In the genomic region with DNA sequence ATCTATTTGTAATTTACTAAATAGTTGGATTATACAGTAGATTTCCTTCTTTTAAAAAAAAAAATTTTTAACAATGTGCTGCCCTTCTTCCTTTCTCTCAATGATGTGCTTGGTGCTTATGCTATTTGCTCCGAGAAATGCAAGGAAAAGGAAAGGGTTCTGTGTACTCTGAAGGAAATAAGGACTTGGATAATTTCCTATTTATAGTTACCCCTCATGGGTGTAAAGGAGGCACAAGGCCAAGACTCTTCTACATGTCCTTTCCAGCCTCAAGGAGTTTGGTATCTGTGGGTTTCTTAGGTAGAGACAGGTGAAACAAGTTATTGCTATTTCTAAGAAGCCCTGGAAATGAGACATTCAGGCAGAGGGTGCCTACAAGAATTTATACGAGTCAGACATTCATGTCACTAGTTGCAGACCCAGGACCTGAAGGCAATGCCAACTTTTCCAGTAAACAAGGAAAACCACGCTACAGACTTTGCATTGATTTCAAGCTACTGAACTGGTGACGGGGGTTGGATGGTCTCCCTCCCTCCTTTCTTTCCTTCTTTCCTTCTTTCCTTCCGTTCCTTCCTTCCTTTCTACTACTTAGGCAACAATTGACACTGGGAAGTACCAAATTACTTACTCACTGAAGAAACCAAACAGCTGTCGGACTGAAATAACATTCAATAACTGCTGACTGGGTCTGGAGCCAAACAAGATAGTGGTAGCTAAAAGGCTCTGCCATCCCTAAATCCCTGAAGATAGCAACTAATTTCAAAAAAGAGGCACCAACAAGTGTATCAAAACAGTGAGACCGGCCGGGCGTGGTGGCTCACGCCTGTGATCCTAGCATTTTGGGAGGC, we compare ENCODE assay signal across 10 cellular contexts. TPM values are rescaled to one million over a fixed set of nuclear protein-coding genes. Genes with fewer than 3 reads are reported as not detected.
DNase-seq lines count a peak whose midpoint lies in the region; ATAC-seq and TF ChIP-seq lines count a peak whose summit lies in the region.
"Had no signal": no experiment of that assay in that cellular context is flagged by ENCODE, and none has a peak within 500 bp of the region (broad histone marks: within the 10 kb centered on the region; RNA-seq: fewer than 3 reads in every experiment).

No MANE protein-coding gene starts in this region.

- no peak for ATAC-seq in natural killer cell treated with Interleukin-12 subunit alpha and Interleukin-12 subunit beta and Interleukin-15 and Interleukin-18, amount 100 ng/mL, for 72 hours
- ATAC-seq: right lobe of liver had no signal

- no peak overlapping the region for H3K4me3 Mint-ChIP-seq in activated CD4-positive, alpha-beta memory T cell treated with anti-CD3 and anti-CD28 coated beads, Interleukin-2, amount 10 ng/mL, durations not matched to agents 7 days and 5 days
- no peak overlapping the region for H3K4me3 Mint-ChIP-seq in natural killer cell treated with Interleukin-12 subunit alpha and Interleukin-12 subunit beta and Interleukin-15 and Interleukin-18, amount 100 ng/mL, for 72 hours

- H3K27ac Mint-ChIP-seq in activated CD4-positive, alpha-beta memory T cell treated with anti-CD3 and anti-CD28 coated beads, Interleukin-2, amount 10 ng/mL, durations not matched to agents 7 days and 5 days: peak overlapping the region; percentile 51
- no peak overlapping the region for H3K27ac Mint-ChIP-seq in natural killer cell treated with Interleukin-12 subunit alpha and Interleukin-12 subunit beta and Interleukin-15 and Interleukin-18, amount 100 ng/mL, for 72 hours

- H3K27me3 Mint-ChIP-seq in activated CD4-positive, alpha-beta memory T cell treated with anti-CD3 and anti-CD28 coated beads, Interleukin-2, amount 10 ng/mL, durations not matched to agents 7 days and 5 days: no peaks in the 10 kb centered on the region
- H3K27me3 Mint-ChIP-seq in natural killer cell treated with Interleukin-12 subunit alpha and Interleukin-12 subunit beta and Interleukin-15 and Interleukin-18, amount 100 ng/mL, for 72 hours: no peaks in the 10 kb centered on the region

- TF ChIP-seq CTCF in fibroblast of villous mesenchyme (IDR thresholded peaks at IDR 0.05; ENCODE audit: insufficient read depth, low read depth, low read length): no peak

- DNase-seq in EH (ENCODE audit: low read depth) (peak; percentile 33), fibroblast of villous mesenchyme (ENCODE audit: low read depth) (peak; percentile 54), renal cortical epithelial cell (ENCODE audit: low read depth) (peak; percentile 44), OCI-M1 (lab: John Stamatoyannopoulos, UW) (no peak)
- no peak for DNase-seq in activated CD4-positive, alpha-beta memory T cell treated with anti-CD3 and anti-CD28 coated beads, Interleukin-2, amount 10 ng/mL, durations not matched to agents 7 days and 5 days
- no peak for DNase-seq in natural killer cell treated with Interleukin-12 subunit alpha and Interleukin-12 subunit beta and Interleukin-15 and Interleukin-18, amount 100 ng/mL, for 72 hours (ENCODE audit: low spot score)
- no peak for DNase-seq in effector CD4-positive, alpha-beta T cell
- DNase-seq: right lobe of liver had no signal

- CTCF ChIA-PET in activated CD4-positive, alpha-beta memory T cell treated with anti-CD3 and anti-CD28 coated beads, Interleukin-2, amount 10 ng/mL, durations not matched to agents 7 days and 5 days (lab: Charles Lee): interaction anchor here (0.6 to 1.2 kb wide), 2 partner anchors 18 to 188 kb away, joined by 3 to 4 read pairs; no protein-coding TSS in a partner anchor

- peaks cover 42% of the 10 kb centered on the region for H3K36me3 Mint-ChIP-seq in activated CD4-positive, alpha-beta memory T cell treated with anti-CD3 and anti-CD28 coated beads, Interleukin-2, amount 10 ng/mL, durations not matched to agents 7 days and 5 days (ENCODE audit: low read depth)
- no peaks in the 10 kb centered on the region for H3K36me3 Mint-ChIP-seq in natural killer cell treated with Interleukin-12 subunit alpha and Interleukin-12 subunit beta and Interleukin-15 and Interleukin-18, amount 100 ng/mL, for 72 hours

- no peaks in the 10 kb centered on the region for H3K9me3 Mint-ChIP-seq in activated CD4-positive, alpha-beta memory T cell treated with anti-CD3 and anti-CD28 coated beads, Interleukin-2, amount 10 ng/mL, durations not matched to agents 7 days and 5 days
- no peaks in the 10 kb centered on the region for H3K9me3 Mint-ChIP-seq in natural killer cell treated with Interleukin-12 subunit alpha and Interleukin-12 subunit beta and Interleukin-15 and Interleukin-18, amount 100 ng/mL, for 72 hours

- peaks cover 27% of the 10 kb centered on the region for H3K4me1 Mint-ChIP-seq in activated CD4-positive, alpha-beta memory T cell treated with anti-CD3 and anti-CD28 coated beads, Interleukin-2, amount 10 ng/mL, durations not matched to agents 7 days and 5 days
- peaks cover 11 to 13% of the 10 kb centered on the region in 2 donors for H3K4me1 Mint-ChIP-seq in natural killer cell treated with Interleukin-12 subunit alpha and Interleukin-12 subunit beta and Interleukin-15 and Interleukin-18, amount 100 ng/mL, for 72 hours (ENCODE audit: low read depth in 2 of 2)

- POLR2A ChIA-PET in activated CD4-positive, alpha-beta memory T cell treated with anti-CD3 and anti-CD28 coated beads, Interleukin-2, amount 10 ng/mL, durations not matched to agents 7 days and 5 days (lab: Charles Lee): interaction anchor here (0.9 to 1.8 kb wide), 2 partner anchors 9 to 25 kb away, joined by 4 read pairs; no protein-coding TSS in a partner anchor

- H3K4me3 ChIP-seq in fibroblast of villous mesenchyme (ENCODE audit: low read depth, low read length): no peak overlapping the region
- H3K4me3 ChIP-seq: coronary artery, hepatocyte, right lobe of liver had no signal

RNA-seq across cellular contexts. Expression of gene GHDC, which starts 33.8 kb away (rescaled TPM):
- 10 to 100 TPM; 17.3 to 19.1 TPM for total RNA-seq in activated CD4-positive, alpha-beta memory T cell treated with anti-CD3 and anti-CD28 coated beads, Interleukin-2, amount 10 ng/mL, durations not matched to agents 7 days and 5 days
- total RNA-seq in fibroblast of villous mesenchyme (14.7 and 20.0 TPM in 2 replicates), renal cortical epithelial cell (30.6 and 69.0 TPM in 2 replicates)
- total RNA-seq in natural killer cell treated with Interleukin-12 subunit alpha and Interleukin-12 subunit beta and Interleukin-15 and Interleukin-18, amount 100 ng/mL, for 72 hours: 10 to 100 TPM; 13.2 to 17.5 TPM

RNA-seq across cellular contexts. Expression of gene HCRT, which starts 42.8 kb away (rescaled TPM):
- total RNA-seq in activated CD4-positive, alpha-beta memory T cell treated with anti-CD3 and anti-CD28 coated beads, Interleukin-2, amount 10 ng/mL, durations not matched to agents 7 days and 5 days: not detected
- total RNA-seq in fibroblast of villous mesenchyme: not detected in 2 replicates
- total RNA-seq in renal cortical epithelial cell: not detected in 2 replicates
- total RNA-seq in natural killer cell treated with Interleukin-12 subunit alpha and Interleukin-12 subunit beta and Interleukin-15 and Interleukin-18, amount 100 ng/mL, for 72 hours: not detected
- total RNA-seq: hepatocyte, right lobe of liver had no signal

RNA-seq across cellular contexts. Expression of gene KCNH4, which starts 47.1 kb away (rescaled TPM):
- total RNA-seq in activated CD4-positive, alpha-beta memory T cell treated with anti-CD3 and anti-CD28 coated beads, Interleukin-2, amount 10 ng/mL, durations not matched to agents 7 days and 5 days: under 1 TPM; 0.05 to 0.08 TPM
- total RNA-seq in fibroblast of villous mesenchyme: under 0.01 TPM in 1 of 2 replicates, not detected in the other
- not detected in 2 replicates for total RNA-seq in renal cortical epithelial cell
- total RNA-seq in natural killer cell treated with Interleukin-12 subunit alpha and Interleukin-12 subunit beta and Interleukin-15 and Interleukin-18, amount 100 ng/mL, for 72 hours: 1 to 10 TPM in 1 of 2 donors, under 1 TPM in 1; 0.33 to 2.5 TPM

RNA-seq across cellular contexts. Expression of gene STAT5B, which starts 48.1 kb away (rescaled TPM):
- 100 to 1,000 TPM; 163 to 171 TPM for total RNA-seq in activated CD4-positive, alpha-beta memory T cell treated with anti-CD3 and anti-CD28 coated beads, Interleukin-2, amount 10 ng/mL, durations not matched to agents 7 days and 5 days
- total RNA-seq in fibroblast of villous mesenchyme: 33.5 and 38.4 TPM in 2 replicates
- 17.2 and 27.2 TPM in 2 replicates for total RNA-seq in renal cortical epithelial cell
- 100 to 1,000 TPM; 131 to 209 TPM for total RNA-seq in natural killer cell treated with Interleukin-12 subunit alpha and Interleukin-12 subunit beta and Interleukin-15 and Interleukin-18, amount 100 ng/mL, for 72 hours

Comparison
In these comparisons a context has a peak if more than half of its experiments do, and no peak if none do; other contexts are left out.
1. DNase-seq: peak in EH (single experiment), fibroblast of villous mesenchyme (single experiment) and renal cortical epithelial cell (single experiment); none in activated CD4-positive, alpha-beta memory T cell treated with anti-CD3 and anti-CD28 coated beads, Interleukin-2, amount 10 ng/mL, durations not matched to agents 7 days and 5 days (single experiment), natural killer cell treated with Interleukin-12 subunit alpha and Interleukin-12 subunit beta and Interleukin-15 and Interleukin-18, amount 100 ng/mL, for 72 hours (single experiment), OCI-M1 (single experiment) and effector CD4-positive, alpha-beta T cell (single experiment).